ENCODE assay signal across 20 cellular contexts in genomic region chr11:475941-476340, GRCh38. TPM values are rescaled to one million over a fixed set of nuclear protein-coding genes. Genes with fewer than 3 reads are reported as not detected.
"Had no signal": no experiment of that assay in that cellular context is flagged by ENCODE, and none has a peak within 500 bp of the region (broad histone marks: within the 10 kb centered on the region; RNA-seq: fewer than 3 reads in every experiment).

No MANE protein-coding gene starts in this region.

- H2AFZ ChIP-seq: hepatocyte, neural progenitor cell had no signal

- H3K4me1 Mint-ChIP-seq: activated T-helper 17 cell treated with anti-CD3 and anti-CD28 coated beads, Interleukin-2, amount 50 U/mL, for 72 hours; brain had no signal

- H3K36me3 Mint-ChIP-seq: activated naive CD4-positive, alpha-beta T cell treated with anti-CD3 and anti-CD28 coated beads, Interleukin-2, amount 50 U/mL, for 72 hours had no signal

- H3K4me1 ChIP-seq: neural progenitor cell, prostate gland had no signal

- H3K4me3 ChIP-seq: hepatocyte, neural progenitor cell, ovary, prostate gland, spleen, upper lobe of right lung had no signal

- H3K9me3 Mint-ChIP-seq: activated naive CD4-positive, alpha-beta T cell treated with anti-CD3 and anti-CD28 coated beads, Interleukin-2, amount 50 U/mL, for 72 hours; activated T-cell treated with anti-CD3 and anti-CD28 coated beads, Interleukin-2, amount 50 U/mL, for 24 hours; activated T-helper 17 cell treated with anti-CD3 and anti-CD28 coated beads, Interleukin-2, amount 50 U/mL, for 72 hours; brain; naive thymus-derived CD4-positive, alpha-beta T cell; neural progenitor cell had no signal

- H3K4me3 Mint-ChIP-seq: activated T-cell treated with anti-CD3 and anti-CD28 coated beads, Interleukin-2, amount 50 U/mL, for 24 hours; activated T-helper 17 cell treated with anti-CD3 and anti-CD28 coated beads, Interleukin-2, amount 50 U/mL, for 72 hours; brain; naive thymus-derived CD4-positive, alpha-beta T cell; neural progenitor cell had no signal

- H3K36me3 ChIP-seq: neural progenitor cell, ovary, prostate gland, upper lobe of right lung had no signal

- H3K27ac Mint-ChIP-seq: activated naive CD4-positive, alpha-beta T cell treated with anti-CD3 and anti-CD28 coated beads, Interleukin-2, amount 50 U/mL, for 72 hours; activated T-cell treated with anti-CD3 and anti-CD28 coated beads, Interleukin-2, amount 50 U/mL, for 24 hours; activated T-helper 17 cell treated with anti-CD3 and anti-CD28 coated beads, Interleukin-2, amount 50 U/mL, for 72 hours; naive thymus-derived CD4-positive, alpha-beta T cell had no signal

- H3K27ac ChIP-seq: hepatocyte, neural progenitor cell, ovary, prostate gland, spleen, upper lobe of right lung, VCaP had no signal

- H3K9me3 ChIP-seq: ovary, prostate gland, spleen, upper lobe of right lung had no signal

- H3K27me3 ChIP-seq: hepatocyte, neural progenitor cell, ovary, spleen, upper lobe of right lung had no signal

- H3K9ac ChIP-seq: neural progenitor cell had no signal

- DNase-seq: activated CD4-positive, alpha-beta T cell treated with anti-CD3 and anti-CD28 coated beads for 1 hour; activated T-cell treated with anti-CD3 and anti-CD28 coated beads, Interleukin-2, amount 50 U/mL, for 24 hours; aorta; effector CD4-positive, alpha-beta T cell; foreskin melanocyte; mesendoderm; naive thymus-derived CD4-positive, alpha-beta T cell; ovary; spleen; stimulated activated CD4-positive, alpha-beta T cell treated with anti-CD3 and anti-CD28 coated beads, Interleukin-4, amount 100 ng/mL, for 24 hours; stimulated activated naive CD4-positive, alpha-beta T cell treated with Interleukin-2 at 50 U/mL for 16 hours; upper lobe of right lung had no signal

- H3K27me3 Mint-ChIP-seq: activated T-cell treated with anti-CD3 and anti-CD28 coated beads, Interleukin-2, amount 50 U/mL, for 24 hours; activated T-helper 17 cell treated with anti-CD3 and anti-CD28 coated beads, Interleukin-2, amount 50 U/mL, for 72 hours; naive thymus-derived CD4-positive, alpha-beta T cell had no signal

- H3K4me2 ChIP-seq: hepatocyte, neural progenitor cell had no signal

RNA-seq across cellular contexts. Expression of gene ANO9, which starts 34.1 kb away (rescaled TPM):
- total RNA-seq: chondrocyte had no signal
